28 cellular contexts compared by ENCODE assay signal in the genomic region with DNA sequence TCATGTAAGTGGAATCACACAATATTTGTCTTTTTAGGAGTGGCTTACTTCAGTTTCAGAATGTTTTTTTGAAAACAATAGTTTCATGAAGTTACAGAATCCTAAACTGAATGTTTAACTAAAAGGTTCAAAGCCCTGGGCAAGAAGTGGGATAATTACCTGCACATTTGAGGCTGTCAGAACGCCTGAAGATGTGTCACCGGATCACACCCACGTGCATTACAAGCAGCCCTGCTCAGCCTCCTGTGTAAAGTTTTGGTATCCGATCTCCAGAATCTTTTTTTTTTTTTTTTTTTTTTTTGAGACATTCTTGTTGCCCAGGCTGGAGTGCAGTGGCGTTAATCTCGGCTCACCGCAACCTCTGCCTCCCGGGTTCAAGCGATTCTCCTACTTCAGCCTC. TPM values are rescaled to one million over a fixed set of nuclear protein-coding genes. Genes with fewer than 3 reads are reported as not detected.
"Had no signal": no experiment of that assay in that cellular context is flagged by ENCODE, and none has a peak within 500 bp of the region (broad histone marks: within the 10 kb centered on the region; RNA-seq: fewer than 3 reads in every experiment).

No MANE protein-coding gene starts in this region.

- H3K4me3 ChIP-seq: esophagus muscularis mucosa, gastroesophageal sphincter, heart left ventricle had no signal

- DNase-seq: activated B cell treated with CpG ODN at 0.5 μM for 24 hours; activated CD4-positive, alpha-beta T cell treated with anti-CD3 and anti-CD28 coated beads for 48 hours; activated CD4-positive, alpha-beta T cell treated with anti-CD3 and anti-CD28 coated beads, Interleukin-2, amount 50 U/mL, for 1 hour; activated CD4-positive, alpha-beta T cell treated with anti-CD3 and anti-CD28 coated beads, Interleukin-2, amount 50 U/mL, for 48 hours; activated CD8-positive, alpha-beta memory T cell treated with anti-CD3 and anti-CD28 coated beads for 24 hours; activated CD8-positive, alpha-beta T cell treated with anti-CD3 and anti-CD28 coated beads for 36 hours; activated effector memory CD4-positive, alpha-beta T cell treated with Interleukin-2 at 50 U/mL for 16 hours; activated gamma-delta T cell treated with Interleukin-2 at 50 U/mL for 16 hours; activated naive CD4-positive, alpha-beta T cell treated with anti-CD3 and anti-CD28 coated beads, Interleukin-2, amount 50 U/mL, for 16 hours; activated naive CD4-positive, alpha-beta T cell treated with Interleukin-2 at 50 U/mL for 16 hours; activated T-cell treated with anti-CD3 and anti-CD28 coated beads, Interleukin-2, amount 50 U/mL, for 4 hours; amniotic stem cell; anterior cingulate cortex; brain microvascular endothelial cell; cortex of kidney; dermis blood vessel endothelial cell; effector CD4-positive, alpha-beta T cell; effector memory CD8-positive, alpha-beta T cell; erythroblast; foreskin melanocyte; heart left ventricle; T-cell; T-helper 9 cell; WERI-Rb-1 had no signal

- ATAC-seq: activated CD4-positive, CD25-positive, alpha-beta regulatory T cell treated with anti-CD3 and anti-CD28 coated beads, Interleukin-2, amount 50 U/mL, for 24 hours; activated CD8-positive, alpha-beta T cell treated with anti-CD3 and anti-CD28 coated beads for 36 hours; activated T-cell treated with anti-CD3 and anti-CD28 coated beads, Interleukin-2, amount 50 U/mL, for 4 hours; activated T-helper 17 cell treated with anti-CD3 and anti-CD28 coated beads, Interleukin-2, amount 50 U/mL, for 72 hours; effector memory CD8-positive, alpha-beta T cell; gastroesophageal sphincter; heart left ventricle; T-cell had no signal

- H3K27ac ChIP-seq: brain microvascular endothelial cell, esophagus muscularis mucosa, gastroesophageal sphincter, heart left ventricle, WERI-Rb-1 had no signal

RNA-seq across cellular contexts. Expression of gene EML1, which starts 12.8 kb away (rescaled TPM):
- total RNA-seq: activated B cell treated with CpG ODN at 0.5 μM for 24 hours had no signal
